ENCODE assay signal across 22 cellular contexts in genomic region chr10:59954296-59954695, GRCh38. TPM values are rescaled to one million over a fixed set of nuclear protein-coding genes. Genes with fewer than 3 reads are reported as not detected.
DNase-seq lines count a peak whose midpoint lies in the region; ATAC-seq, FAIRE-seq and TF ChIP-seq lines count a peak whose summit lies in the region.
"Had no signal": no experiment of that assay in that cellular context is flagged by ENCODE, and none has a peak within 500 bp of the region (broad histone marks: within the 10 kb centered on the region; RNA-seq: fewer than 3 reads in every experiment).

No MANE protein-coding gene starts in this region.

- H3K4me1 ChIP-seq in SK-N-SH (ENCODE audit: control insufficient read depth in 1 of 2, insufficient read depth in 2 of 2, low read depth in 1 of 2, low read length in 1 of 2) (no peaks in the 10 kb centered on the region), astrocyte (ENCODE audit: insufficient read depth, low read length) (no peaks in the 10 kb centered on the region), smooth muscle cell (ENCODE audit: low read depth) (no peaks in the 10 kb centered on the region)
- H3K4me1 ChIP-seq: BLaER1 had no signal

- no peak for TF ChIP-seq RAD21 in SK-N-SH (IDR thresholded peaks at IDR 0.05; ENCODE audit: low read length)

- DNase-seq in SK-N-SH, result no peak
- DNase-seq in astrocyte (ENCODE audit: low read depth), result peak; percentile 30
- DNase-seq in fibroblast of the aortic adventitia (ENCODE audit: low read depth), result peak; percentile 39
- no peak for DNase-seq in smooth muscle cell (lab: John Stamatoyannopoulos, UW; ENCODE audit: unreplicated experiment)
- DNase-seq in T-helper 1 cell, result no peak
- no peak for DNase-seq in NCI-H2227 (lab: John Stamatoyannopoulos, UW; ENCODE audit: unreplicated experiment)
- no peak for DNase-seq in foreskin fibroblast
- DNase-seq: CD8-positive, alpha-beta T cell; DND-41; GDM1; KBM-7; NCI-H1436; NCI-H2029; NCI-H2171; NCI-H748 treated with DMSO at 0.1 percent for 48 hours; SHP77 had no signal

- 64% methylated on average over 3 of the region's 3 CpGs for WGBS in SK-N-SH (ENCODE audit: low lambda C conversion rate)
- WGBS in smooth muscle cell (ENCODE audit: low lambda C conversion rate), result 63% methylated on average over 3 of the region's 3 CpGs

- H3F3A ChIP-seq in SK-N-SH (replicated peaks; ENCODE audit: insufficient read depth) (no peaks in the 10 kb centered on the region), smooth muscle cell (ENCODE audit: low read depth) (peaks cover 3% of the 10 kb centered on the region)

- H3K27me3 ChIP-seq in SK-N-SH (ENCODE audit: insufficient read depth) (no peaks in the 10 kb centered on the region), astrocyte (ENCODE audit: insufficient read depth, low read length) (no peaks in the 10 kb centered on the region), smooth muscle cell (ENCODE audit: low read depth) (no peaks in the 10 kb centered on the region)
- H3K27me3 ChIP-seq: BLaER1 had no signal

- H3K36me3 ChIP-seq in SK-N-SH (replicated peaks in 1 of 2; ENCODE audit: control insufficient read depth in 1 of 2, insufficient read depth in 2 of 2, low read length in 1 of 2) (no peaks in the 10 kb centered on the region), astrocyte (ENCODE audit: insufficient read depth, low read length) (no peaks in the 10 kb centered on the region), smooth muscle cell (ENCODE audit: low read depth) (no peaks in the 10 kb centered on the region)
- H3K36me3 ChIP-seq: BLaER1 had no signal

- FAIRE-seq in astrocyte (lab: Jason Lieb, UNC), result no peak
- FAIRE-seq: GM12891, GM18507 had no signal

- no peak overlapping the region for H3K4me3 Mint-ChIP-seq in astrocyte (ENCODE audit: unreplicated experiment)
- H3K4me3 Mint-ChIP-seq: CD8-positive, alpha-beta T cell had no signal

- H3K27ac ChIP-seq in SK-N-SH (ENCODE audit: low read depth in 2 of 2, low read length in 1 of 2) (no peak overlapping the region), astrocyte (ENCODE audit: low read depth, low read length) (no peak overlapping the region), smooth muscle cell (ENCODE audit: low read depth) (peak overlapping the region; percentile 9)
- H3K27ac ChIP-seq: 22Rv1, BLaER1 had no signal

- no peaks in the 10 kb centered on the region for H3K4me1 Mint-ChIP-seq in astrocyte (ENCODE audit: low read depth, unreplicated experiment)

- H4K20me1 ChIP-seq in SK-N-SH (ENCODE audit: insufficient read depth) (no peaks in the 10 kb centered on the region), astrocyte (ENCODE audit: insufficient read depth, low read length) (no peaks in the 10 kb centered on the region), smooth muscle cell (ENCODE audit: low read depth) (no peaks in the 10 kb centered on the region)
- H4K20me1 ChIP-seq: BLaER1 had no signal

- TF ChIP-seq EP300 in SK-N-SH (IDR thresholded peaks at IDR 0.05; ENCODE audit: borderline replicate concordance in 1 of 2, low read depth in 1 of 2, low read length in 1 of 2), result no peak

- ATAC-seq in SK-N-SH treated with all-trans-retinoic acid at 6 μM for 48 hours, result no peak
- ATAC-seq: CD8-positive, alpha-beta T cell; Panc1 had no signal

- H3K4me2 ChIP-seq in SK-N-SH (no peak overlapping the region), astrocyte (ENCODE audit: low read length) (no peak overlapping the region), smooth muscle cell (no peak overlapping the region)
- H3K4me2 ChIP-seq: BLaER1 had no signal

- H3K4me3 ChIP-seq in SK-N-SH (ENCODE audit: low read depth in 2 of 2, low read length in 1 of 2) (no peak overlapping the region), astrocyte (ENCODE audit: insufficient read depth, low read depth, low read length) (no peak overlapping the region), fibroblast of the aortic adventitia (ENCODE audit: low read depth, low read length) (no peak overlapping the region), smooth muscle cell (no peak overlapping the region), foreskin fibroblast (ENCODE audit: low read depth in 1 of 2, low read length in 2 of 2) (no peak overlapping the region)
- H3K4me3 ChIP-seq: BLaER1 had no signal

- no peak overlapping the region for H3K27ac Mint-ChIP-seq in astrocyte (ENCODE audit: unreplicated experiment)
- H3K27ac Mint-ChIP-seq: CD8-positive, alpha-beta T cell had no signal

- POLR2A ChIA-PET in SK-N-SH (lab: Yijun Ruan, JAX), result no interaction called here

- no peaks in the 10 kb centered on the region for H3K36me3 Mint-ChIP-seq in astrocyte (ENCODE audit: low read depth, unreplicated experiment)
- H3K36me3 Mint-ChIP-seq: CD8-positive, alpha-beta T cell had no signal

- no peaks in the 10 kb centered on the region for H3K79me2 ChIP-seq in SK-N-SH (ENCODE audit: insufficient read depth)
- no peaks in the 10 kb centered on the region for H3K79me2 ChIP-seq in astrocyte (ENCODE audit: insufficient read depth, low read length)
- H3K79me2 ChIP-seq in smooth muscle cell (ENCODE audit: low read depth), result no peaks in the 10 kb centered on the region

- H3K9me3 Mint-ChIP-seq in astrocyte (ENCODE audit: unreplicated experiment), result no peaks in the 10 kb centered on the region
- H3K9me3 Mint-ChIP-seq: CD8-positive, alpha-beta T cell had no signal

- H3K9me2 ChIP-seq in SK-N-SH, result no peaks in the 10 kb centered on the region

- H2AFZ ChIP-seq in SK-N-SH (ENCODE audit: low read depth) (peak overlapping the region; percentile 63; the same call in 1 of the 2 replicates), astrocyte (ENCODE audit: low read depth, low read length) (no peak overlapping the region), smooth muscle cell (ENCODE audit: low read depth) (no peak overlapping the region)

- TF ChIP-seq CTCF in SK-N-SH (IDR thresholded peaks at IDR 0.05), result no peak
- no peak for TF ChIP-seq CTCF in astrocyte (IDR thresholded peaks at IDR 0.05; ENCODE audit: insufficient read depth, low read depth, low read length)
- no peak for TF ChIP-seq CTCF in fibroblast of the aortic adventitia (IDR thresholded peaks at IDR 0.05; ENCODE audit: insufficient read depth, low read length)
- no peak for TF ChIP-seq CTCF in smooth muscle cell (IDR thresholded peaks at IDR 0.05; ENCODE audit: borderline replicate concordance, insufficient read depth, poor library complexity, severe bottlenecking)
- TF ChIP-seq CTCF in foreskin fibroblast (IDR thresholded peaks at IDR 0.05; ENCODE audit: low read depth, low read length), result no peak

- CTCF ChIA-PET in SK-N-SH (lab: Yijun Ruan, JAX), result no interaction called here

- no peaks in the 10 kb centered on the region for H3K27me3 Mint-ChIP-seq in astrocyte (ENCODE audit: low read depth, unreplicated experiment)

- H3K9me3 ChIP-seq in SK-N-SH (no peaks in the 10 kb centered on the region), astrocyte (ENCODE audit: insufficient read depth, low read depth, low read length) (no peaks in the 10 kb centered on the region), smooth muscle cell (replicated peaks; ENCODE audit: low read depth) (no peaks in the 10 kb centered on the region)
- H3K9me3 ChIP-seq: BLaER1 had no signal

- H3K9ac ChIP-seq in SK-N-SH, result no peak overlapping the region
- no peak overlapping the region for H3K9ac ChIP-seq in astrocyte (ENCODE audit: low read length)
- no peak overlapping the region for H3K9ac ChIP-seq in smooth muscle cell (ENCODE audit: low read depth)
- H3K9ac ChIP-seq: BLaER1 had no signal

TF ChIP-seq in SK-N-SH, 30 proteins besides CTCF, POLR2A, EP300 and RAD21 (continues in another document):
- TF ChIP-seq RFX5 (IDR thresholded peaks at IDR 0.05; ENCODE audit: low read length) (no peak), USF2 (IDR thresholded peaks at IDR 0.05; ENCODE audit: borderline replicate concordance, low read depth, low read length) (no peak), EZH2phosphoT487 (IDR thresholded peaks at IDR 0.05; ENCODE audit: borderline replicate concordance, low read depth) (no peak), JUND (IDR thresholded peaks at IDR 0.05) (no peak), MXI1 (IDR thresholded peaks at IDR 0.05; ENCODE audit: low read depth, low read length) (no peak), FOXJ3 (CRISPR knock-in tag; IDR thresholded peaks at IDR 0.05) (no peak), RCOR1 (IDR thresholded peaks at IDR 0.05; ENCODE audit: low read length) (no peak)

TF ChIP-seq in SK-N-SH treated with all-trans-retinoic acid at 6 μM for 48 hours, 23 proteins besides CTCF, POLR2A, EP300 and RAD21 (continues in another document):
- TF ChIP-seq ISL1 (CRISPR knock-in tag; IDR thresholded peaks at IDR 0.05) (no peak), TOX (CRISPR knock-in tag; IDR thresholded peaks at IDR 0.05; ENCODE audit: borderline replicate concordance) (no peak), CREB5 (CRISPR knock-in tag; IDR thresholded peaks at IDR 0.05; ENCODE audit: low read depth) (no peak), ZNF8 (CRISPR knock-in tag; IDR thresholded peaks at IDR 0.05) (no peak), RARB (CRISPR knock-in tag; IDR thresholded peaks at IDR 0.05) (no peak), ZFP30 (CRISPR knock-in tag; IDR thresholded peaks at IDR 0.05) (no peak)

RNA-seq across cellular contexts. Expression of gene CCDC6, which starts 47.9 kb away (rescaled TPM):
- polyA plus RNA-seq in SK-N-SH (2012; rRNA removed) (10.8 and 12.7 TPM in 2 replicates), smooth muscle cell (13.7 and 15.3 TPM in 2 replicates)
- polyA plus RNA-seq in SK-N-SH (2012; cell fraction: cytosol; rRNA removed), result 13.4 and 14.1 TPM in 2 replicates
- 4.9 and 9.8 TPM in 2 replicates for polyA plus RNA-seq in SK-N-SH (2012; cell fraction: nucleus; rRNA removed)
- total RNA-seq in astrocyte (69.4 and 73.9 TPM in 2 replicates), fibroblast of the aortic adventitia (ENCODE audit: low replicate concordance) (27.3 and 44.1 TPM in 2 replicates), smooth muscle cell (35.1 and 36.8 TPM in 2 replicates)

Comparison
In these comparisons a context has a peak if more than half of its experiments do, and no peak if none do; other contexts are left out.
1. DNase-seq: peak in astrocyte (single experiment) and fibroblast of the aortic adventitia (single experiment); none in SK-N-SH (single experiment), smooth muscle cell (single experiment), T-helper 1 cell (0 of 5), NCI-H2227 (single experiment) and foreskin fibroblast (0 of 2).